In the genomic region with DNA sequence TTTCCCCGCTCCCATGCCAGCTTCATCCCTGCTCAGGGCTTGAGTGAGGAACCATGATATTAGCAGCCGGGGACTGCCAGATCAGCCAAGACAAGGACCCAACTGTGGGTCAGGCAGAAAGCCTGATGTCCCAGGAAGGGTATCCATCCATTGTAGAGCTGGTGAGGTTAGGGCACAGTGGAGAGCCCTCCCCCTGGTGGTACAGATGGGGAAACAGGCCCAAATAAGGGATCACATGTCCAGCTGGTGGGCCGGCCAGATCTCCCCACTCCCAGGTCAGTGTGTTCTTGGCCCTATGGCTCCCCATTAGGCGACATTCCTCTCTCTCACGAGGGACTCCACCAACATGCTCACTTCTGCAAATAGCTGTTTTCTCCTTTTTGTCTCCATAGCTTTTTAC, we compare ENCODE assay signal across 9 cellular contexts. TPM values are rescaled to one million over a fixed set of nuclear protein-coding genes. Genes with fewer than 3 reads are reported as not detected.
A peak's percentile ranks its signal among the peaks of the same experiment; 100 is the strongest.
DNase-seq lines count a peak whose midpoint lies in the region; ATAC-seq and TF ChIP-seq lines count a peak whose summit lies in the region.
"Had no signal": no experiment of that assay in that cellular context is flagged by ENCODE, and none has a peak within 500 bp of the region (broad histone marks: within the 10 kb centered on the region; RNA-seq: fewer than 3 reads in every experiment).

No MANE protein-coding gene starts in this region.

- no peak overlapping the region for H3K4me3 ChIP-seq in DOHH2 (ENCODE audit: low read length)
- no peak overlapping the region for H3K4me3 ChIP-seq in mesendoderm (ENCODE audit: low read length)

- no peak overlapping the region for H2BK120ac ChIP-seq in mesendoderm (ENCODE audit: low read depth, low read length)

- no peak overlapping the region for H2BK5ac ChIP-seq in mesendoderm (ENCODE audit: low read length)

- peak; percentile 59 for TF ChIP-seq CTCF in DOHH2 (IDR thresholded peaks at IDR 0.05; ENCODE audit: low read depth, low read length, poor library complexity, severe bottlenecking)

- no peak overlapping the region for H3K4ac ChIP-seq in mesendoderm (ENCODE audit: low read depth, low read length)

- H3K4me1 ChIP-seq in DOHH2 (ENCODE audit: control insufficient read depth, low read length) = no peaks in the 10 kb centered on the region
- H3K4me1 ChIP-seq in mesendoderm (ENCODE audit: control insufficient read depth, low read depth, low read length) = no peaks in the 10 kb centered on the region

- H3K27ac ChIP-seq in DOHH2 (ENCODE audit: low read depth, low read length) (no peak overlapping the region), mesendoderm (ENCODE audit: low read depth, low read length) (no peak overlapping the region)

- WGBS in mesendoderm (ENCODE audit: extremely low coverage, insufficient coverage, low lambda C conversion rate) = no CpG with 5 or more reads among the region's 5 CpGs

- no peak overlapping the region for H3K4me2 ChIP-seq in DOHH2 (ENCODE audit: low read length)
- H3K4me2 ChIP-seq in mesendoderm (ENCODE audit: low read length) = no peak overlapping the region

- no peak overlapping the region for H4K5ac ChIP-seq in mesendoderm (ENCODE audit: low read length)

- H3K36me3 ChIP-seq in DOHH2 (ENCODE audit: control insufficient read depth, low read length) (no peaks in the 10 kb centered on the region), mesendoderm (ENCODE audit: control insufficient read depth, insufficient read depth, low read length) (no peaks in the 10 kb centered on the region)

- no peak overlapping the region for H4K8ac ChIP-seq in mesendoderm (ENCODE audit: low read depth, low read length)

- no peaks in the 10 kb centered on the region; the same call in 1 of the 2 replicates for H4K20me1 ChIP-seq in DOHH2 (ENCODE audit: control insufficient read depth, insufficient read depth, low read depth, low read length)

- no peaks in the 10 kb centered on the region for H3K9me2 ChIP-seq in DOHH2 (replicated peaks; ENCODE audit: control insufficient read depth, low read length)

- H2BK15ac ChIP-seq in mesendoderm (replicated peaks; ENCODE audit: low read depth) = no peak overlapping the region

- no peak overlapping the region for H3K9ac ChIP-seq in mesendoderm (ENCODE audit: low read length)

- DNase-seq in HT-29 (ENCODE audit: low spot score) = peak; percentile 49
- peak; percentile 44 for DNase-seq in amniotic epithelial cell (ENCODE audit: low read depth)
- DNase-seq in mesendoderm = peak; percentile 82
- no peak for DNase-seq in NCI-H510A (lab: John Stamatoyannopoulos, UW)
- DNase-seq: T-helper 1 cell had no signal

- no peak for ATAC-seq in GM21737 (IDR thresholded peaks at IDR 0.05; ENCODE audit: unreplicated experiment)
- no peak for ATAC-seq in GM21717 (IDR thresholded peaks at IDR 0.05; ENCODE audit: unreplicated experiment)
- ATAC-seq in HG03045 (IDR thresholded peaks at IDR 0.05; ENCODE audit: unreplicated experiment) = no peak

- no peak overlapping the region for H3K18ac ChIP-seq in mesendoderm (ENCODE audit: low read length)

- no peak overlapping the region for H3K56ac ChIP-seq in mesendoderm (ENCODE audit: low read length)

- no peak overlapping the region for H2AK5ac ChIP-seq in mesendoderm (ENCODE audit: low read length)

- no peaks in the 10 kb centered on the region for H3K27me3 ChIP-seq in DOHH2 (ENCODE audit: control insufficient read depth, low read length)
- H3K27me3 ChIP-seq in mesendoderm (ENCODE audit: insufficient read depth, low read length, poor library complexity) = no peaks in the 10 kb centered on the region

- no peaks in the 10 kb centered on the region for H3K79me2 ChIP-seq in DOHH2 (ENCODE audit: control insufficient read depth, low read length)
- no peaks in the 10 kb centered on the region for H3K79me2 ChIP-seq in mesendoderm (ENCODE audit: control insufficient read depth, insufficient read depth, low read length)

- H3K23ac ChIP-seq in mesendoderm (ENCODE audit: low read length) = no peak overlapping the region

- no peaks in the 10 kb centered on the region for H3K9me3 ChIP-seq in DOHH2 (ENCODE audit: control insufficient read depth, insufficient read depth, low read length)

- H3F3A ChIP-seq in DOHH2 (ENCODE audit: control insufficient read depth, insufficient read depth) = no peaks in the 10 kb centered on the region

- H3K79me1 ChIP-seq in mesendoderm (ENCODE audit: low read length) = no peaks in the 10 kb centered on the region

RNA-seq across cellular contexts. Expression of gene CDX1, which starts 9.0 kb away (rescaled TPM):
- total RNA-seq in HT-29 (2014; rRNA removed; shearing (Covaris generic)) = 3.9 and 6.6 TPM in 2 replicates
- 4.8 TPM for polyA plus RNA-seq in mesendoderm (2013, experiment 1 of 2)
- polyA plus RNA-seq in mesendoderm (2013, experiment 2 of 2) = 4.8 TPM

RNA-seq across cellular contexts. Expression of gene SLC6A7, which starts 14.3 kb away (rescaled TPM):
- total RNA-seq in HT-29 (2014; rRNA removed; shearing (Covaris generic)) = 0.66 and 0.76 TPM in 2 replicates
- polyA plus RNA-seq in mesendoderm (2013, experiment 1 of 2) = 0.01 TPM
- polyA plus RNA-seq in mesendoderm (2013, experiment 2 of 2) = 0.04 TPM

RNA-seq across cellular contexts. Expression of gene PDGFRB, which starts 19.9 kb away (rescaled TPM):
- 1.1 TPM in 1 of 2 replicates, not detected in the other for total RNA-seq in HT-29 (2014; rRNA removed; shearing (Covaris generic))
- 15.5 TPM for polyA plus RNA-seq in mesendoderm (2013, experiment 1 of 2)
- 14.7 TPM for polyA plus RNA-seq in mesendoderm (2013, experiment 2 of 2)
